ENCODE assay signal across 25 cellular contexts in genomic region chr2:74655579-74655978, GRCh38. TPM values are rescaled to one million over a fixed set of nuclear protein-coding genes. Genes with fewer than 3 reads are reported as not detected.
DNase-seq lines count a peak whose midpoint lies in the region; ATAC-seq, FAIRE-seq and TF ChIP-seq lines count a peak whose summit lies in the region.
"Had no signal": no experiment of that assay in that cellular context is flagged by ENCODE, and none has a peak within 500 bp of the region (broad histone marks: within the 10 kb centered on the region; RNA-seq: fewer than 3 reads in every experiment).

No MANE protein-coding gene starts in this region.

- H3K79me2 ChIP-seq in K562 (ENCODE audit: control insufficient read depth, insufficient read depth, low read length), result no peaks in the 10 kb centered on the region

- BruUV-seq in K562 (replicated peaks; lab: Mats Ljungman, UMichigan), result TSS peak; percentile 40

- in situ Hi-C loops in K562 (cut with MboI), result no loop called here

- H3K27ac Mint-ChIP-seq in activated naive CD4-positive, alpha-beta T cell treated with anti-CD3 and anti-CD28 coated beads for 36 hours, result no peak overlapping the region
- H3K27ac Mint-ChIP-seq in activated naive CD4-positive, alpha-beta T cell treated with anti-CD3 and anti-CD28 coated beads, Interleukin-2, amount 50 U/mL, for 72 hours, result no peak overlapping the region
- no peak overlapping the region for H3K27ac Mint-ChIP-seq in neural crest cell (ENCODE audit: unreplicated experiment)

- H3K9me3 ChIP-seq in HEK293 (ENCODE audit: control insufficient read depth, insufficient read depth, low read depth, low read length) (no peaks in the 10 kb centered on the region), K562 (replicated peaks; ENCODE audit: control insufficient read depth, insufficient read depth, low read depth, low read length) (no peaks in the 10 kb centered on the region), heart right ventricle (no peaks in the 10 kb centered on the region)
- H3K9me3 ChIP-seq: ascending aorta, left lung, Peyer's patch, suprapubic skin, uterus had no signal

- H3K4me3 Mint-ChIP-seq in activated naive CD4-positive, alpha-beta T cell treated with anti-CD3 and anti-CD28 coated beads for 36 hours, result peak overlapping the region; percentile 72
- peak overlapping the region; percentile 85 for H3K4me3 Mint-ChIP-seq in neural crest cell

- H3K4me1 Mint-ChIP-seq in activated naive CD4-positive, alpha-beta T cell treated with anti-CD3 and anti-CD28 coated beads for 36 hours (ENCODE audit: low read depth), result peaks cover 11% of the 10 kb centered on the region
- H3K4me1 Mint-ChIP-seq in neural crest cell, result peaks cover 12% of the 10 kb centered on the region

- no peak for TF ChIP-seq RAD21 in K562 (CRISPR knock-in tag; conservative IDR thresholded peaks at IDR 0.05 in 1 of 2, IDR thresholded peaks at IDR 0.05 in 1 of 2)

- H3K4me1 ChIP-seq in HEK293 (ENCODE audit: control insufficient read depth, insufficient read depth, low read length) (no peaks in the 10 kb centered on the region), K562 (replicated peaks in 1 of 2; ENCODE audit: control insufficient read depth in 2 of 2, insufficient read depth in 2 of 2, low read length in 2 of 2) (peaks cover 7 to 14% of the 10 kb centered on the region in 2 experiments), heart right ventricle (peaks cover 0 to 16% (median 10%) of the 10 kb centered on the region in 9 donors)
- H3K4me1 ChIP-seq: ascending aorta, uterus had no signal

- peaks cover 18 to 33% of the 10 kb centered on the region in 2 experiments; a peak in 4 of 5 replicates for H3K27me3 ChIP-seq in K562 (ENCODE audit: control insufficient read depth in 2 of 2, insufficient read depth in 2 of 2, low read length in 2 of 2)
- peaks cover 0 to 11% (median 0%) of the 10 kb centered on the region in 7 donors for H3K27me3 ChIP-seq in heart right ventricle
- H3K27me3 ChIP-seq: ascending aorta, Peyer's patch, suprapubic skin, uterus had no signal

- DNase-seq in activated naive CD4-positive, alpha-beta T cell treated with anti-CD3 and anti-CD28 coated beads for 36 hours, result no peak
- no peak for DNase-seq in activated naive CD4-positive, alpha-beta T cell treated with anti-CD3 and anti-CD28 coated beads, Interleukin-2, amount 50 U/mL, for 72 hours (ENCODE audit: low spot score in 2 of 2)
- DNase-seq in K562 (ENCODE audit: extremely low read depth in 1 of 4, low spot score in 3 of 4) (no peak), neural crest cell (ENCODE audit: low read depth, low spot score) (no peak), SHP77 treated with DMSO at 0.1 percent for 48 hours (lab: John Stamatoyannopoulos, UW) (no peak), nucleus accumbens (lab: John Stamatoyannopoulos, UW) (no peak), heart right ventricle (no peak)
- DNase-seq: activated B cell treated with CpG ODN at 0.5 μM for 24 hours; activated effector memory CD4-positive, alpha-beta T cell treated with anti-CD3 and anti-CD28 coated beads, Interleukin-2, amount 50 U/mL, for 16 hours; GDM1; HCEC 1CT; left lung; MM.1S; NCI-H1436 treated with DMSO at 0.1 percent for 48 hours; NCI-H510A treated with DMSO at 0.1 percent for 48 hours; Peyer's patch; small intestine; T-helper 9 cell; uterus had no signal

- H3K9me3 Mint-ChIP-seq in activated naive CD4-positive, alpha-beta T cell treated with anti-CD3 and anti-CD28 coated beads for 36 hours, result no peaks in the 10 kb centered on the region
- peaks cover 0 to 4% of the 10 kb centered on the region in 2 donors for H3K9me3 Mint-ChIP-seq in activated naive CD4-positive, alpha-beta T cell treated with anti-CD3 and anti-CD28 coated beads, Interleukin-2, amount 50 U/mL, for 72 hours
- no peaks in the 10 kb centered on the region for H3K9me3 Mint-ChIP-seq in neural crest cell
- H3K9me3 Mint-ChIP-seq: activated B cell treated with CpG ODN at 0.5 μM for 24 hours; stimulated activated memory B cell treated with anti-CD40 and anti-IgM and Interleukin-4, amounts not matched to agents 10 μg/mL and 1 μg/mL and 100 μg/mL, for 72 hours had no signal

- H3K27ac ChIP-seq in HEK293 (ENCODE audit: extremely low read depth, low read depth, low read length), result no peak overlapping the region
- no peak overlapping the region for H3K27ac ChIP-seq in K562 (ENCODE audit: extremely low read depth, low read depth, low read length)
- H3K27ac ChIP-seq in heart right ventricle, result no peak overlapping the region
- H3K27ac ChIP-seq: ascending aorta, left lung, Peyer's patch, suprapubic skin, uterus had no signal

- no peak overlapping the region for H3K4me3 ChIP-seq in HEK293 (ENCODE audit: low read depth, low read length)
- H3K4me3 ChIP-seq in K562, result no peak overlapping the region
- no peak overlapping the region for H3K4me3 ChIP-seq in heart right ventricle

- FAIRE-seq in K562 (lab: Jason Lieb, UNC), result no peak
- FAIRE-seq: GM18507, small intestine had no signal

- ATAC-seq in activated naive CD4-positive, alpha-beta T cell treated with anti-CD3 and anti-CD28 coated beads, Interleukin-2, amount 50 U/mL, for 72 hours, result no peak
- ATAC-seq in K562 (no peak), heart right ventricle (no peak)
- ATAC-seq: left lung; stimulated activated memory B cell treated with anti-CD40 and anti-IgM and Interleukin-4, amounts not matched to agents 10 μg/mL and 1 μg/mL and 100 μg/mL, for 72 hours had no signal

- no peak overlapping the region for H2AFZ ChIP-seq in K562 (ENCODE audit: low read depth, low read length)

- peaks cover 0 to 42% of the 10 kb centered on the region in 2 experiments; a peak in 1 of 3 replicates for H3K36me3 ChIP-seq in HEK293 (ENCODE audit: control insufficient read depth in 2 of 2, insufficient read depth in 1 of 2, low read length in 2 of 2)
- H3K36me3 ChIP-seq in K562 (ENCODE audit: control insufficient read depth, insufficient read depth, low read length), result no peaks in the 10 kb centered on the region
- H3K36me3 ChIP-seq in heart right ventricle, result peaks cover 0 to 31% (median 0%) of the 10 kb centered on the region in 9 donors
- H3K36me3 ChIP-seq: ascending aorta, left lung, Peyer's patch, uterus had no signal

- H4K20me1 ChIP-seq in K562 (replicated peaks; ENCODE audit: control insufficient read depth, insufficient read depth, low read length), result no peaks in the 10 kb centered on the region

- POLR2A ChIA-PET in HEK293 (lab: Yijun Ruan, JAX), result no interaction called here
- POLR2A ChIA-PET in K562 (lab: Yijun Ruan, JAX), result interaction anchor here (1.2 kb wide), 1 partner anchor 15 kb away, joined by 3 read pairs; no protein-coding TSS in a partner anchor

- TF ChIP-seq EP300 in K562 (IDR thresholded peaks at IDR 0.05; ENCODE audit: low read length), result no peak

- CTCF ChIA-PET in activated naive CD4-positive, alpha-beta T cell treated with anti-CD3 and anti-CD28 coated beads for 36 hours (lab: Charles Lee), result no interaction called here
- CTCF ChIA-PET in HEK293 (lab: Yijun Ruan, JAX), result interaction anchor here (0.6 to 0.9 kb wide), 2 partner anchors 22 to 1213 kb away, joined by 3 to 5 read pairs; no protein-coding TSS in a partner anchor
- CTCF ChIA-PET in K562 (lab: Yijun Ruan, JAX; ENCODE audit: low intra/inter-chr PET ratio), result no interaction called here

- no peaks in the 10 kb centered on the region for H3K9me1 ChIP-seq in K562 (ENCODE audit: control insufficient read depth, insufficient read depth, low read length)

- no peak for TF ChIP-seq CTCF in HEK293 (tag by site-specific recombination; IDR thresholded peaks at IDR 0.05)
- no peak for TF ChIP-seq CTCF in K562 (IDR thresholded peaks at IDR 0.05 in 2 of 3, conservative IDR thresholded peaks at IDR 0.05 in 1 of 3; ENCODE audit: insufficient read depth in 2 of 3, low read depth in 1 of 3, low read length in 3 of 3)
- TF ChIP-seq CTCF in neural crest cell (conservative IDR thresholded peaks at IDR 0.05), result no peak
- TF ChIP-seq CTCF in heart right ventricle (IDR thresholded peaks at IDR 0.05), result no peak

- intact Hi-C loops in activated naive CD4-positive, alpha-beta T cell treated with anti-CD3 and anti-CD28 coated beads for 36 hours (cut with micrococcal nuclease), result loop anchor here (2.0 kb wide), 3 partner anchors 149 to 1271 kb away; partner anchors contain the start of genes ALMS1, PCGF1 and POLE4
- intact Hi-C loops in K562 (cut with micrococcal nuclease) (no loop called here), heart right ventricle (cut with DNase I) (no loop called here)

- no peaks in the 10 kb centered on the region for H3K27me3 Mint-ChIP-seq in activated naive CD4-positive, alpha-beta T cell treated with anti-CD3 and anti-CD28 coated beads for 36 hours (ENCODE audit: low read depth)
- H3K27me3 Mint-ChIP-seq in neural crest cell (ENCODE audit: low read depth), result peaks cover 16% of the 10 kb centered on the region
- H3K27me3 Mint-ChIP-seq: stimulated activated memory B cell treated with anti-CD40 and anti-IgM and Interleukin-4, amounts not matched to agents 10 μg/mL and 1 μg/mL and 100 μg/mL, for 72 hours had no signal

- TF ChIP-seq POLR2A in K562 (conservative IDR thresholded peaks at IDR 0.05), result no peak

- H3K36me3 Mint-ChIP-seq in activated naive CD4-positive, alpha-beta T cell treated with anti-CD3 and anti-CD28 coated beads for 36 hours (ENCODE audit: low read depth), result no peaks in the 10 kb centered on the region
- peaks cover 5 to 6% of the 10 kb centered on the region in 2 donors for H3K36me3 Mint-ChIP-seq in activated naive CD4-positive, alpha-beta T cell treated with anti-CD3 and anti-CD28 coated beads, Interleukin-2, amount 50 U/mL, for 72 hours
- H3K36me3 Mint-ChIP-seq in neural crest cell (ENCODE audit: low read depth), result no peaks in the 10 kb centered on the region

- 0% methylated on average over 1 of the region's 1 CpG for WGBS in K562 (ENCODE audit: insufficient coverage, low coverage, missing lambda C conversion rate)
- WGBS in heart right ventricle, 2 donors, result 93% methylated on average over 1 of the region's 1 CpG

- H3K4me2 ChIP-seq in K562 (ENCODE audit: insufficient read depth, low read length), result no peak overlapping the region

- H3K9ac ChIP-seq in K562 (ENCODE audit: insufficient read depth in 1 of 2, low read depth in 2 of 2, low read length in 2 of 2), result no peak overlapping the region

RNA-seq across cellular contexts. Expression of gene SEMA4F, which starts 1.5 kb away (rescaled TPM):
- 1 to 10 TPM; 4.3 to 5.3 TPM for total RNA-seq in activated naive CD4-positive, alpha-beta T cell treated with anti-CD3 and anti-CD28 coated beads for 36 hours
- total RNA-seq in activated naive CD4-positive, alpha-beta T cell treated with anti-CD3 and anti-CD28 coated beads, Interleukin-2, amount 50 U/mL, for 72 hours, result 1 to 10 TPM; 4.7 to 4.8 TPM
- 0.56 and 1.1 TPM in 2 replicates for total RNA-seq in K562 (2011; cell fraction: chromatin; rRNA removed; ENCODE audit: low replicate concordance)
- 0.83 and 0.92 TPM in 2 replicates for total RNA-seq in K562 (2011; cell fraction: nucleolus; rRNA removed)
- 0.88 and 1.2 TPM in 2 replicates for total RNA-seq in K562 (2011; cell fraction: nucleoplasm; rRNA removed)
- total RNA-seq in K562 (2014; rRNA removed) (0.27 and 0.90 TPM in 2 replicates), K562 (2014; rRNA removed; fragmentation: Illumina TruSeq; extraction: Trizol) (0.33 and 0.67 TPM in 2 replicates), K562 (2015; rRNA removed; fragmentation: Illumina TruSeq; extraction: Trizol) (0.33 and 0.60 TPM in 2 replicates), K562 (2021) (1.3 and 1.6 TPM in 2 replicates), neural crest cell (11.0 and 12.4 TPM in 2 replicates), heart right ventricle (1 to 10 TPM; 1.5 to 5.1 (median 2.7) TPM)
- polyA plus RNA-seq in K562 (2011; rRNA removed) (0.30 and 0.79 TPM in 2 replicates), K562 (2014; fragmentation: Illumina TruSeq; extraction: Trizol) (0.43 and 0.61 TPM in 2 replicates), K562 (2014; fragmentation: Nextera tagmentation; extraction: Ambion mirVana) (under 1 TPM; 0.08 to 0.18 TPM), K562 (2014; rRNA removed) (0.72 and 1.2 TPM in 2 replicates), heart right ventricle (1 to 10 TPM; 1.1 to 1.2 TPM)
- polyA plus RNA-seq in K562 (2011; cell fraction: cytosol; rRNA removed), result 0.27 and 0.95 TPM in 2 replicates
- 0.91 and 2.0 TPM in 2 replicates for polyA plus RNA-seq in K562 (2011; cell fraction: nucleus; rRNA removed)
- 0.68 and 1.8 TPM in 2 replicates for polyA plus RNA-seq in K562 (2012)
- polyA minus RNA-seq in K562 (2011; rRNA and poly(A)+ RNA removed), result 0.21 and 0.56 TPM in 2 replicates
- polyA minus RNA-seq in K562 (2011; cell fraction: cytosol; rRNA and poly(A)+ RNA removed), result 0.36 and 1.3 TPM in 2 replicates
- polyA minus RNA-seq in K562 (2011; cell fraction: nucleus; rRNA and poly(A)+ RNA removed), result 0.33 and 0.81 TPM in 2 replicates

RNA-seq across cellular contexts. Expression of gene M1AP, which starts 7.4 kb away (rescaled TPM):
- total RNA-seq in activated naive CD4-positive, alpha-beta T cell treated with anti-CD3 and anti-CD28 coated beads for 36 hours, result under 1 TPM in 1 of 2 experiments, not detected in 1; 0.10 TPM
- total RNA-seq in activated naive CD4-positive, alpha-beta T cell treated with anti-CD3 and anti-CD28 coated beads, Interleukin-2, amount 50 U/mL, for 72 hours, result not detected
- not detected in 2 replicates for total RNA-seq in K562 (2011; cell fraction: chromatin; rRNA removed; ENCODE audit: low replicate concordance)
- total RNA-seq in K562 (2011; cell fraction: nucleolus; rRNA removed), result not detected in 2 replicates
- not detected in 2 replicates for total RNA-seq in K562 (2011; cell fraction: nucleoplasm; rRNA removed)
- not detected in 2 replicates for total RNA-seq in K562 (2014; rRNA removed)
- 0.10 TPM in 1 of 2 replicates, not detected in the other for total RNA-seq in K562 (2014; rRNA removed; fragmentation: Illumina TruSeq; extraction: Trizol)
- 0.19 and 0.33 TPM in 2 replicates for total RNA-seq in K562 (2015; rRNA removed; fragmentation: Illumina TruSeq; extraction: Trizol)
- total RNA-seq in K562 (2021), result 0.11 TPM in 1 of 2 replicates, not detected in the other
- 0.05 TPM in 1 of 2 replicates, not detected in the other for polyA plus RNA-seq in K562 (2011; rRNA removed)
- not detected in 2 replicates for polyA plus RNA-seq in K562 (2011; cell fraction: cytosol; rRNA removed)
- 0.07 and 0.10 TPM in 2 replicates for polyA plus RNA-seq in K562 (2011; cell fraction: nucleus; rRNA removed)
- 0.23 and 0.44 TPM in 2 replicates for polyA plus RNA-seq in K562 (2012)
- 0.07 and 0.10 TPM in 2 replicates for polyA plus RNA-seq in K562 (2014; fragmentation: Illumina TruSeq; extraction: Trizol)
- under 1 TPM; 0.06 to 0.15 TPM for polyA plus RNA-seq in K562 (2014; fragmentation: Nextera tagmentation; extraction: Ambion mirVana)
- 0.30 TPM in 1 of 2 replicates, not detected in the other for polyA plus RNA-seq in K562 (2014; rRNA removed)
- not detected in 2 replicates for polyA minus RNA-seq in K562 (2011; rRNA and poly(A)+ RNA removed)
- not detected in 2 replicates for polyA minus RNA-seq in K562 (2011; cell fraction: cytosol; rRNA and poly(A)+ RNA removed)
- polyA minus RNA-seq in K562 (2011; cell fraction: nucleus; rRNA and poly(A)+ RNA removed), result not detected in 2 replicates
- total RNA-seq in neural crest cell, result 0.45 and 0.77 TPM in 2 replicates
- total RNA-seq in heart right ventricle, result under 1 TPM in 3 of 10 donors, not detected in 7; 0.12 to 0.42 (median 0.18) TPM
- polyA plus RNA-seq in heart right ventricle, result under 1 TPM; 0.03 to 0.44 TPM
- total RNA-seq: activated B cell treated with CpG ODN at 0.5 μM for 24 hours, ascending aorta, fibroblast of villous mesenchyme, Peyer's patch had no signal
